In the genomic region with DNA sequence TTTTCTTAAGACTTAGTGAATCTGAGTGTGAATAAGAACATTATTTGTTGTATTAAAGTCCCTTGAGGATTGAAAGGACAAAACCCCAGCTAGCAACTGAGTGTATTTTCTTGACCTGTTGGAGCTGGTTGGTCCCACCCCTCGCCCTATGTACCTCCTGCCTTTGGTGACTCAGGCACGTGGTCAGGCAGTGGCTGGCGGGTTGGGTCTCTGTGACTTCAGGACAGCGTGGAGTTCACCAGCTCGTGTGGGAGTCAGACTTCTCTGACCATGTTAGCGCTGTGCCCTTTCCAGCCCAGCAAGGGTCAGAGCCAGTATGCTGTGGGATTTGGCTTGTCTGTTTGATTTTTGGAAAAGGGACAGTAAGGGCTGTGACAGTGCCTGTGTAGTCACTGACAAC, we compare ENCODE assay signal across 12 cellular contexts.
DNase-seq lines count a peak whose midpoint lies in the region; ATAC-seq, FAIRE-seq and TF ChIP-seq lines count a peak whose summit lies in the region.
"Had no signal": no experiment of that assay in that cellular context is flagged by ENCODE, and none has a peak within 500 bp of the region (broad histone marks: within the 10 kb centered on the region; RNA-seq: fewer than 3 reads in every experiment).

No MANE protein-coding gene starts in this region.

- intact Hi-C loops in heart right ventricle (cut with DNase I): loop anchor here in 2 of 10 donors (10.0 kb wide), 2 partner anchors 105 to 295 kb away; no protein-coding TSS in a partner anchor

- ATAC-seq in WTC11: no peak; the same call in 1 of the 2 replicates
- ATAC-seq in heart right ventricle: peak in 6 of 8 donors; percentile 23 to 49 (median 30)
- no peak for ATAC-seq in GM21447 (IDR thresholded peaks at IDR 0.05; ENCODE audit: unreplicated experiment)

- 0 out of 2 replicates have a peak overlapping the region, but pooled peaks have one; percentile 27 for H3K27ac Mint-ChIP-seq in WTC11

- peaks cover 21% of the 10 kb centered on the region for H3K4me1 Mint-ChIP-seq in WTC11

- TF ChIP-seq CTCF in WTC11 (IDR thresholded peaks at IDR 0.05) (no peak), heart right ventricle (IDR thresholded peaks at IDR 0.05) (no peak)

- no peaks in the 10 kb centered on the region for H3K27me3 Mint-ChIP-seq in WTC11 (ENCODE audit: low read depth)

- H3K36me3 Mint-ChIP-seq in WTC11: peaks cover 17% of the 10 kb centered on the region

- no peak overlapping the region for H3K4me3 ChIP-seq in heart right ventricle

- WGBS in heart right ventricle, 2 donors: 55 to 67% methylated on average over 6 of the region's 6 CpGs

- no peaks in the 10 kb centered on the region for H3K9me3 ChIP-seq in heart right ventricle

- no peaks in the 10 kb centered on the region for H3K9me3 Mint-ChIP-seq in WTC11

- CTCF ChIA-PET in WTC11 (lab: Charles Lee): no interaction called here

- POLR2A ChIA-PET in WTC11 (lab: Charles Lee): interaction anchor here (0.5 to 0.7 kb wide), 3 partner anchors 82 to 356 kb away, joined by 3 to 5 read pairs (median 4); no protein-coding TSS in a partner anchor

- peaks cover 0 to 72% (median 14%) of the 10 kb centered on the region in 9 donors for H3K36me3 ChIP-seq in heart right ventricle

- H3K4me1 ChIP-seq in heart right ventricle: peaks cover 26 to 87% (median 77%) of the 10 kb centered on the region in 9 donors

- no peak overlapping the region for H3K4me3 Mint-ChIP-seq in WTC11

- H3K27ac ChIP-seq in heart right ventricle: peak overlapping the region in 9 of 10 donors; percentile 19 to 82 (median 64)

- no peaks in the 10 kb centered on the region for H3K27me3 ChIP-seq in heart right ventricle

- no peak for FAIRE-seq in H54 (lab: Jason Lieb, UNC)

- TF ChIP-seq POLR2A in H54 (IDR thresholded peaks at IDR 0.05; ENCODE audit: low read depth, low read length): no peak

- DNase-seq in H54 (ENCODE audit: insufficient read length, low spot score) (peak; percentile 53), WTC11 (ENCODE audit: low spot score) (no peak), heart right ventricle (peak in 1 of 2 donors; percentile 48), inferior parietal cortex (ENCODE audit: extremely low spot score) (no peak), NCI-H510A treated with DMSO at 0.1 percent for 48 hours (lab: John Stamatoyannopoulos, UW) (no peak), NCI-H1436 (lab: John Stamatoyannopoulos, UW) (no peak)
- peak; percentile 14 to 28 for DNase-seq in stimulated activated CD8-positive, alpha-beta memory T cell treated with anti-CD3 and anti-CD28 coated beads, Interleukin-2, amount 100 ng/mL, for 48 hours (ENCODE audit: low read depth in 2 of 2)
- DNase-seq: activated effector memory CD4-positive, alpha-beta T cell treated with Interleukin-2 at 50 U/mL for 16 hours; foreskin melanocyte; NCI-H1694 treated with DMSO at 0.1 percent for 48 hours; T-helper 1 cell had no signal

TF ChIP-seq in WTC11, 78 proteins besides CTCF, POLR2A, EP300 and RAD21:
- TF ChIP-seq, protein P1, sequence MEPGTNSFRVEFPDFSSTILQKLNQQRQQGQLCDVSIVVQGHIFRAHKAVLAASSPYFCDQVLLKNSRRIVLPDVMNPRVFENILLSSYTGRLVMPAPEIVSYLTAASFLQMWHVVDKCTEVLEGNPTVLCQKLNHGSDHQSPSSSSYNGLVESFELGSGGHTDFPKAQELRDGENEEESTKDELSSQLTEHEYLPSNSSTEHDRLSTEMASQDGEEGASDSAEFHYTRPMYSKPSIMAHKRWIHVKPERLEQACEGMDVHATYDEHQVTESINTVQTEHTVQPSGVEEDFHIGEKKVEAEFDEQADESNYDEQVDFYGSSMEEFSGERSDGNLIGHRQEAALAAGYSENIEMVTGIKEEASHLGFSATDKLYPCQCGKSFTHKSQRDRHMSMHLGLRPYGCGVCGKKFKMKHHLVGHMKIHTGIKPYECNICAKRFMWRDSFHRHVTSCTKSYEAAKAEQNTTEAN (CRISPR knock-in tag; IDR thresholded peaks at IDR 0.05): no peak
- no peak for TF ChIP-seq TCF7 (CRISPR knock-in tag; IDR thresholded peaks at IDR 0.05; ENCODE audit: low read depth)
- TF ChIP-seq RELA (CRISPR knock-in tag; IDR thresholded peaks at IDR 0.05; ENCODE audit: borderline replicate concordance): no peak
- TF ChIP-seq ZNF232 (CRISPR knock-in tag; IDR thresholded peaks at IDR 0.05): no peak
- TF ChIP-seq GRHL2 (CRISPR knock-in tag; IDR thresholded peaks at IDR 0.05; ENCODE audit: insufficient replicate concordance, severe bottlenecking): no peak
- TF ChIP-seq IRF1 (CRISPR knock-in tag; IDR thresholded peaks at IDR 0.05): no peak
- TF ChIP-seq ELF4 (CRISPR knock-in tag; IDR thresholded peaks at IDR 0.05; ENCODE audit: low read depth): no peak
- TF ChIP-seq ZNF317 (CRISPR knock-in tag; IDR thresholded peaks at IDR 0.05; ENCODE audit: borderline replicate concordance, low read depth): no peak
- no peak for TF ChIP-seq AFF4 (CRISPR knock-in tag; IDR thresholded peaks at IDR 0.05; ENCODE audit: borderline replicate concordance)
- TF ChIP-seq TP53 (CRISPR knock-in tag; IDR thresholded peaks at IDR 0.05): no peak
- no peak for TF ChIP-seq IRF2 (CRISPR knock-in tag; IDR thresholded peaks at IDR 0.05; ENCODE audit: borderline replicate concordance, low read depth)
- no peak for TF ChIP-seq ZNF219 (CRISPR knock-in tag; IDR thresholded peaks at IDR 0.05; ENCODE audit: borderline replicate concordance)
- TF ChIP-seq, protein P2, sequence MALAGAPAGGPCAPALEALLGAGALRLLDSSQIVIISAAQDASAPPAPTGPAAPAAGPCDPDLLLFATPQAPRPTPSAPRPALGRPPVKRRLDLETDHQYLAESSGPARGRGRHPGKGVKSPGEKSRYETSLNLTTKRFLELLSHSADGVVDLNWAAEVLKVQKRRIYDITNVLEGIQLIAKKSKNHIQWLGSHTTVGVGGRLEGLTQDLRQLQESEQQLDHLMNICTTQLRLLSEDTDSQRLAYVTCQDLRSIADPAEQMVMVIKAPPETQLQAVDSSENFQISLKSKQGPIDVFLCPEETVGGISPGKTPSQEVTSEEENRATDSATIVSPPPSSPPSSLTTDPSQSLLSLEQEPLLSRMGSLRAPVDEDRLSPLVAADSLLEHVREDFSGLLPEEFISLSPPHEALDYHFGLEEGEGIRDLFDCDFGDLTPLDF (CRISPR knock-in tag; IDR thresholded peaks at IDR 0.05): no peak

Comparison
In these comparisons a context has a peak if more than half of its experiments do, and no peak if none do; other contexts are left out.
1. DNase-seq: peak in H54 (single experiment) and stimulated activated CD8-positive, alpha-beta memory T cell treated with anti-CD3 and anti-CD28 coated beads, Interleukin-2, amount 100 ng/mL, for 48 hours (2 of 2); none in WTC11 (single experiment), inferior parietal cortex (single experiment), NCI-H510A treated with DMSO at 0.1 percent for 48 hours (single experiment) and NCI-H1436 (single experiment).
2. ATAC-seq: peak in heart right ventricle (6 of 8); none in WTC11 (single experiment) and GM21447 (single experiment).